8 cellular contexts compared by ENCODE assay signal in genomic region chr7:65037740-65038678, GRCh38. TPM values are rescaled to one million over a fixed set of nuclear protein-coding genes. Genes with fewer than 3 reads are reported as not detected.
A peak's percentile ranks its signal among the peaks of the same experiment; 100 is the strongest.
DNase-seq lines count a peak whose midpoint lies in the region; ATAC-seq, FAIRE-seq and TF ChIP-seq lines count a peak whose summit lies in the region.

No MANE protein-coding gene starts in this region.

- H3K4me3 ChIP-seq in SU-DHL-6 (ENCODE audit: insufficient read depth, low read length, poor library complexity, severe bottlenecking): peak overlapping the region; percentile 66
- peak overlapping the region; percentile 61 to 98 (median 76) for H3K4me3 ChIP-seq in heart left ventricle
- peak overlapping the region; percentile 70 to 76 for H3K4me3 ChIP-seq in prostate gland
- peak overlapping the region; percentile 95 for H3K4me3 ChIP-seq in urinary bladder (ENCODE audit: low read depth, low read length)

- peaks cover 3% of the 10 kb centered on the region for H3K9me3 Mint-ChIP-seq in activated naive CD8-positive, alpha-beta T cell treated with anti-CD3 and anti-CD28 coated beads, Interleukin-2, amount 50 U/mL, for 24 hours

- H3K27ac Mint-ChIP-seq in activated naive CD8-positive, alpha-beta T cell treated with anti-CD3 and anti-CD28 coated beads, Interleukin-2, amount 50 U/mL, for 24 hours: peak overlapping the region; percentile 62

- TF ChIP-seq POLR2A in GM12891 (IDR thresholded peaks at IDR 0.05; ENCODE audit: low read depth, low read length): no peak
- TF ChIP-seq POLR2A in heart left ventricle (IDR thresholded peaks at IDR 0.05): peak in 1 of 2 donors; percentile 57
- peak; percentile 45 for TF ChIP-seq POLR2A in prostate gland (IDR thresholded peaks at IDR 0.05)

- peaks cover 5% of the 10 kb centered on the region; the same call in 1 of the 2 replicates for H4K20me1 ChIP-seq in SU-DHL-6 (ENCODE audit: low read depth, low read length)

- peaks cover 16% of the 10 kb centered on the region; the same call in 1 of the 2 replicates for H3K79me2 ChIP-seq in SU-DHL-6 (ENCODE audit: insufficient read depth, low read length)

- H3K27me3 Mint-ChIP-seq in activated naive CD8-positive, alpha-beta T cell treated with anti-CD3 and anti-CD28 coated beads, Interleukin-2, amount 50 U/mL, for 24 hours: no peaks in the 10 kb centered on the region

- H3K36me3 ChIP-seq in SU-DHL-6 (ENCODE audit: low read length) (no peaks in the 10 kb centered on the region), heart left ventricle (no peaks in the 10 kb centered on the region), prostate gland (no peaks in the 10 kb centered on the region), urinary bladder (ENCODE audit: insufficient read depth) (no peaks in the 10 kb centered on the region)

- peak overlapping the region; percentile 58 for H3K27ac ChIP-seq in SU-DHL-6 (ENCODE audit: low read depth, low read length)
- peak overlapping the region in 11 of 12 donors; percentile 80 to 93 (median 86) for H3K27ac ChIP-seq in heart left ventricle
- H3K27ac ChIP-seq in prostate gland: peak overlapping the region; percentile 89 to 91
- peak overlapping the region; percentile 80 for H3K27ac ChIP-seq in urinary bladder (ENCODE audit: low read depth)

- H3F3A ChIP-seq in SU-DHL-6 (ENCODE audit: insufficient read depth): no peaks in the 10 kb centered on the region

- FAIRE-seq in GM12891 (lab: Jason Lieb, UNC): peak; percentile 86

- no peak for TF ChIP-seq CTCF in SU-DHL-6 (IDR thresholded peaks at IDR 0.05; ENCODE audit: insufficient read depth, low read length, poor library complexity, severe bottlenecking)
- no peak for TF ChIP-seq CTCF in heart left ventricle (IDR thresholded peaks at IDR 0.05)
- peak in 1 of 4 experiments; percentile 6 for TF ChIP-seq CTCF in prostate gland (IDR thresholded peaks at IDR 0.05)

- ATAC-seq in HG02763 (IDR thresholded peaks at IDR 0.05; ENCODE audit: unreplicated experiment) (peak; percentile 86), heart left ventricle (peak; percentile 93 to 98 (median 96))
- peak; percentile 92 for ATAC-seq in activated naive CD8-positive, alpha-beta T cell treated with anti-CD3 and anti-CD28 coated beads, Interleukin-2, amount 50 U/mL, for 24 hours

- DNase-seq in GM12891 (ENCODE audit: insufficient read length, low spot score): peak; percentile 77
- DNase-seq in NCI-H1417 (lab: John Stamatoyannopoulos, UW): peak; percentile 95 to 97 (median 96)
- DNase-seq in activated naive CD8-positive, alpha-beta T cell treated with anti-CD3 and anti-CD28 coated beads, Interleukin-2, amount 50 U/mL, for 24 hours: peak; percentile 90
- DNase-seq in heart left ventricle: peak; percentile 95 to 97 (median 95)
- DNase-seq in prostate gland (ENCODE audit: low spot score): peak; percentile 93

- H3K9ac ChIP-seq in SU-DHL-6 (ENCODE audit: low read length): peak overlapping the region; percentile 60

- peaks cover 0 to 32% (median 14%) of the 10 kb centered on the region in 12 donors for H3K4me1 ChIP-seq in heart left ventricle
- no peaks in the 10 kb centered on the region for H3K4me1 ChIP-seq in prostate gland (replicated peaks)
- H3K4me1 ChIP-seq in urinary bladder (ENCODE audit: insufficient read depth): no peaks in the 10 kb centered on the region

- H3K27me3 ChIP-seq in SU-DHL-6 (ENCODE audit: low read length) (no peaks in the 10 kb centered on the region), heart left ventricle (no peaks in the 10 kb centered on the region), prostate gland (replicated peaks; ENCODE audit: insufficient read depth) (no peaks in the 10 kb centered on the region)

- peak overlapping the region; percentile 81 for H3K4me2 ChIP-seq in SU-DHL-6 (ENCODE audit: low read depth, low read length, poor library complexity, severe bottlenecking)

- H3K4me3 Mint-ChIP-seq in activated naive CD8-positive, alpha-beta T cell treated with anti-CD3 and anti-CD28 coated beads, Interleukin-2, amount 50 U/mL, for 24 hours: peak overlapping the region; percentile 73

- intact Hi-C loops in heart left ventricle (cut with DNase I): loop anchor here in 3 of 10 donors (2.0 kb wide), 1 partner anchor 31 kb away; the partner anchor contains the start of gene ERV3-1 (in 3 of the 3)
- intact Hi-C loops in prostate gland (cut with DNase I): no loop called here

- no peaks in the 10 kb centered on the region for H3K9me2 ChIP-seq in SU-DHL-6 (replicated peaks; ENCODE audit: insufficient read depth, low read length)

- H3K4me1 Mint-ChIP-seq in activated naive CD8-positive, alpha-beta T cell treated with anti-CD3 and anti-CD28 coated beads, Interleukin-2, amount 50 U/mL, for 24 hours: peaks cover 18% of the 10 kb centered on the region

- WGBS in heart left ventricle, 4 donors: 2 to 26% (median 4%) methylated on average over 5 to 92 of the region's 92 CpGs
- 2% methylated on average over 56 of the region's 92 CpGs for WGBS in prostate gland
- WGBS in urinary bladder: 2% methylated on average over 89 of the region's 92 CpGs

- no peaks in the 10 kb centered on the region for H3K9me3 ChIP-seq in SU-DHL-6 (ENCODE audit: insufficient read depth, low read length)
- no peaks in the 10 kb centered on the region for H3K9me3 ChIP-seq in heart left ventricle
- no peaks in the 10 kb centered on the region for H3K9me3 ChIP-seq in prostate gland

- peak overlapping the region; percentile 98 for H2AFZ ChIP-seq in SU-DHL-6 (ENCODE audit: low read depth, low read length, severe bottlenecking)

- no peaks in the 10 kb centered on the region for H3K36me3 Mint-ChIP-seq in activated naive CD8-positive, alpha-beta T cell treated with anti-CD3 and anti-CD28 coated beads, Interleukin-2, amount 50 U/mL, for 24 hours (ENCODE audit: low read depth)

TF ChIP-seq in GM12891, 5 proteins besides CTCF, POLR2A, EP300 and RAD21:
- TF ChIP-seq POU2F2 (IDR thresholded peaks at IDR 0.05; ENCODE audit: low read depth, low read length): no peak
- peak; percentile 60 for TF ChIP-seq TAF1 (IDR thresholded peaks at IDR 0.05; ENCODE audit: low read depth, low read length)

RNA-seq across cellular contexts. Expression of gene ERV3-1, which starts 31.5 kb away (rescaled TPM):
- polyA plus RNA-seq in GM12891 (2012; ENCODE audit: low read depth, missing spikeins): 11.0 TPM
- total RNA-seq in heart left ventricle: 10 to 100 TPM in 3 of 9 donors, 1 to 10 TPM in 6; 2.8 to 13.0 (median 7.4) TPM
- 1 to 10 TPM; 3.0 to 3.3 TPM for polyA plus RNA-seq in heart left ventricle
- total RNA-seq in prostate gland: 10 to 100 TPM; 11.3 to 67.7 TPM
- total RNA-seq in urinary bladder: 33.2 TPM
- polyA plus RNA-seq in urinary bladder: 6.2 TPM

RNA-seq across cellular contexts. Expression of gene ZNF117, which starts 47.2 kb away (rescaled TPM):
- polyA plus RNA-seq in GM12891 (2012; ENCODE audit: low read depth, missing spikeins): 4.6 TPM
- 1 to 10 TPM; 1.4 to 7.2 (median 2.8) TPM for total RNA-seq in heart left ventricle
- polyA plus RNA-seq in heart left ventricle: 1 to 10 TPM; 1.5 to 2.7 TPM
- 10 to 100 TPM in 1 of 2 donors, 1 to 10 TPM in 1; 6.1 to 26.8 TPM for total RNA-seq in prostate gland
- 52.5 TPM for total RNA-seq in urinary bladder
- 3.1 TPM for polyA plus RNA-seq in urinary bladder

Comparison
In these comparisons a context has a peak if more than half of its experiments do, and no peak if none do; other contexts are left out.
1. Peak in every context shown above with its lines: DNase-seq, ATAC-seq, H3K4me3 ChIP-seq and H3K27ac ChIP-seq.